ENCODE assay signal across 1 cellular context in the genomic region with DNA sequence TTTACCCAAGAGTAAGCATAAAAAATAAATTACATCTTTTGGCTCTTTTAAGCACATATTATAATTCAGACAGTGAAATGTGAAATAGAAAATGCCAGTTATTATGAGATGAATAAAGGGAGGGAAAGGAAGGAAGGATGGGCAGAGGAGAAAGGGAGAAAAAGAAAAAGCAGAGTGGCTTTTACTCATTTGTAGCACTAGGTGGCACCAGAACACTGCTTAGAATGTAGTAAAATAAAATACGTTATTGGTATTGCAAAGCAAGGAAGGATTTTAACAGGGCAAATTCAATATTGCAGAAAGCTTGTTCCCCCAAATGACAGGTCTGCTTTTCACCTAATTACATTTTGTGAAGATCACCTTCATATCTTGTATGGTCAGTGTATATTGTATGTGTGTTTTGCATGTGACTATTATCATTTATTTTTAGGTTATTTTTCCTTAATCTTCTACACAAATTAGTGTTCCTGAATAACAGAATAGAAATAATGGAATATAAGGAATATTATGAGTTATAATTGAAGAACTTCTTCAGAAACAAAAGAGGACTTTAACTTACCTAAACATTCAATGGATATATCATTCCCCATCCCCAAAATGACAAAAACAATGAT.
TF ChIP-seq lines count a peak whose summit lies in the region.

No MANE protein-coding gene starts in this region.

TF ChIP-seq in GM23338, 12 proteins besides CTCF, POLR2A, EP300 and RAD21 (continued from another document):
- TF ChIP-seq, protein P1, sequence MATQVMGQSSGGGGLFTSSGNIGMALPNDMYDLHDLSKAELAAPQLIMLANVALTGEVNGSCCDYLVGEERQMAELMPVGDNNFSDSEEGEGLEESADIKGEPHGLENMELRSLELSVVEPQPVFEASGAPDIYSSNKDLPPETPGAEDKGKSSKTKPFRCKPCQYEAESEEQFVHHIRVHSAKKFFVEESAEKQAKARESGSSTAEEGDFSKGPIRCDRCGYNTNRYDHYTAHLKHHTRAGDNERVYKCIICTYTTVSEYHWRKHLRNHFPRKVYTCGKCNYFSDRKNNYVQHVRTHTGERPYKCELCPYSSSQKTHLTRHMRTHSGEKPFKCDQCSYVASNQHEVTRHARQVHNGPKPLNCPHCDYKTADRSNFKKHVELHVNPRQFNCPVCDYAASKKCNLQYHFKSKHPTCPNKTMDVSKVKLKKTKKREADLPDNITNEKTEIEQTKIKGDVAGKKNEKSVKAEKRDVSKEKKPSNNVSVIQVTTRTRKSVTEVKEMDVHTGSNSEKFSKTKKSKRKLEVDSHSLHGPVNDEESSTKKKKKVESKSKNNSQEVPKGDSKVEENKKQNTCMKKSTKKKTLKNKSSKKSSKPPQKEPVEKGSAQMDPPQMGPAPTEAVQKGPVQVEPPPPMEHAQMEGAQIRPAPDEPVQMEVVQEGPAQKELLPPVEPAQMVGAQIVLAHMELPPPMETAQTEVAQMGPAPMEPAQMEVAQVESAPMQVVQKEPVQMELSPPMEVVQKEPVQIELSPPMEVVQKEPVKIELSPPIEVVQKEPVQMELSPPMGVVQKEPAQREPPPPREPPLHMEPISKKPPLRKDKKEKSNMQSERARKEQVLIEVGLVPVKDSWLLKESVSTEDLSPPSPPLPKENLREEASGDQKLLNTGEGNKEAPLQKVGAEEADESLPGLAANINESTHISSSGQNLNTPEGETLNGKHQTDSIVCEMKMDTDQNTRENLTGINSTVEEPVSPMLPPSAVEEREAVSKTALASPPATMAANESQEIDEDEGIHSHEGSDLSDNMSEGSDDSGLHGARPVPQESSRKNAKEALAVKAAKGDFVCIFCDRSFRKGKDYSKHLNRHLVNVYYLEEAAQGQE (IDR thresholded peaks at IDR 0.05; ENCODE audit: unreplicated experiment) = no peak
- TF ChIP-seq JUNB (IDR thresholded peaks at IDR 0.05; ENCODE audit: unreplicated experiment) (no peak), ZNF114 (CRISPR knock-in tag; IDR thresholded peaks at IDR 0.05) (no peak), EZH2phosphoT487 (IDR thresholded peaks at IDR 0.05; ENCODE audit: unreplicated experiment) (no peak), EZH2 (IDR thresholded peaks at IDR 0.05; ENCODE audit: low read depth, unreplicated experiment) (no peak), STAT1 (IDR thresholded peaks at IDR 0.05; ENCODE audit: unreplicated experiment) (no peak), NANOG (IDR thresholded peaks at IDR 0.05; ENCODE audit: borderline replicate concordance) (no peak), POLR2AphosphoS5 (IDR thresholded peaks at IDR 0.05; ENCODE audit: low read depth) (no peak), ZNF331 (CRISPR knock-in tag; IDR thresholded peaks at IDR 0.05; ENCODE audit: low read depth) (no peak), CREB1 (CRISPR knock-in tag; IDR thresholded peaks at IDR 0.05; ENCODE audit: low read depth) (no peak)
- TF ChIP-seq, protein P2, sequence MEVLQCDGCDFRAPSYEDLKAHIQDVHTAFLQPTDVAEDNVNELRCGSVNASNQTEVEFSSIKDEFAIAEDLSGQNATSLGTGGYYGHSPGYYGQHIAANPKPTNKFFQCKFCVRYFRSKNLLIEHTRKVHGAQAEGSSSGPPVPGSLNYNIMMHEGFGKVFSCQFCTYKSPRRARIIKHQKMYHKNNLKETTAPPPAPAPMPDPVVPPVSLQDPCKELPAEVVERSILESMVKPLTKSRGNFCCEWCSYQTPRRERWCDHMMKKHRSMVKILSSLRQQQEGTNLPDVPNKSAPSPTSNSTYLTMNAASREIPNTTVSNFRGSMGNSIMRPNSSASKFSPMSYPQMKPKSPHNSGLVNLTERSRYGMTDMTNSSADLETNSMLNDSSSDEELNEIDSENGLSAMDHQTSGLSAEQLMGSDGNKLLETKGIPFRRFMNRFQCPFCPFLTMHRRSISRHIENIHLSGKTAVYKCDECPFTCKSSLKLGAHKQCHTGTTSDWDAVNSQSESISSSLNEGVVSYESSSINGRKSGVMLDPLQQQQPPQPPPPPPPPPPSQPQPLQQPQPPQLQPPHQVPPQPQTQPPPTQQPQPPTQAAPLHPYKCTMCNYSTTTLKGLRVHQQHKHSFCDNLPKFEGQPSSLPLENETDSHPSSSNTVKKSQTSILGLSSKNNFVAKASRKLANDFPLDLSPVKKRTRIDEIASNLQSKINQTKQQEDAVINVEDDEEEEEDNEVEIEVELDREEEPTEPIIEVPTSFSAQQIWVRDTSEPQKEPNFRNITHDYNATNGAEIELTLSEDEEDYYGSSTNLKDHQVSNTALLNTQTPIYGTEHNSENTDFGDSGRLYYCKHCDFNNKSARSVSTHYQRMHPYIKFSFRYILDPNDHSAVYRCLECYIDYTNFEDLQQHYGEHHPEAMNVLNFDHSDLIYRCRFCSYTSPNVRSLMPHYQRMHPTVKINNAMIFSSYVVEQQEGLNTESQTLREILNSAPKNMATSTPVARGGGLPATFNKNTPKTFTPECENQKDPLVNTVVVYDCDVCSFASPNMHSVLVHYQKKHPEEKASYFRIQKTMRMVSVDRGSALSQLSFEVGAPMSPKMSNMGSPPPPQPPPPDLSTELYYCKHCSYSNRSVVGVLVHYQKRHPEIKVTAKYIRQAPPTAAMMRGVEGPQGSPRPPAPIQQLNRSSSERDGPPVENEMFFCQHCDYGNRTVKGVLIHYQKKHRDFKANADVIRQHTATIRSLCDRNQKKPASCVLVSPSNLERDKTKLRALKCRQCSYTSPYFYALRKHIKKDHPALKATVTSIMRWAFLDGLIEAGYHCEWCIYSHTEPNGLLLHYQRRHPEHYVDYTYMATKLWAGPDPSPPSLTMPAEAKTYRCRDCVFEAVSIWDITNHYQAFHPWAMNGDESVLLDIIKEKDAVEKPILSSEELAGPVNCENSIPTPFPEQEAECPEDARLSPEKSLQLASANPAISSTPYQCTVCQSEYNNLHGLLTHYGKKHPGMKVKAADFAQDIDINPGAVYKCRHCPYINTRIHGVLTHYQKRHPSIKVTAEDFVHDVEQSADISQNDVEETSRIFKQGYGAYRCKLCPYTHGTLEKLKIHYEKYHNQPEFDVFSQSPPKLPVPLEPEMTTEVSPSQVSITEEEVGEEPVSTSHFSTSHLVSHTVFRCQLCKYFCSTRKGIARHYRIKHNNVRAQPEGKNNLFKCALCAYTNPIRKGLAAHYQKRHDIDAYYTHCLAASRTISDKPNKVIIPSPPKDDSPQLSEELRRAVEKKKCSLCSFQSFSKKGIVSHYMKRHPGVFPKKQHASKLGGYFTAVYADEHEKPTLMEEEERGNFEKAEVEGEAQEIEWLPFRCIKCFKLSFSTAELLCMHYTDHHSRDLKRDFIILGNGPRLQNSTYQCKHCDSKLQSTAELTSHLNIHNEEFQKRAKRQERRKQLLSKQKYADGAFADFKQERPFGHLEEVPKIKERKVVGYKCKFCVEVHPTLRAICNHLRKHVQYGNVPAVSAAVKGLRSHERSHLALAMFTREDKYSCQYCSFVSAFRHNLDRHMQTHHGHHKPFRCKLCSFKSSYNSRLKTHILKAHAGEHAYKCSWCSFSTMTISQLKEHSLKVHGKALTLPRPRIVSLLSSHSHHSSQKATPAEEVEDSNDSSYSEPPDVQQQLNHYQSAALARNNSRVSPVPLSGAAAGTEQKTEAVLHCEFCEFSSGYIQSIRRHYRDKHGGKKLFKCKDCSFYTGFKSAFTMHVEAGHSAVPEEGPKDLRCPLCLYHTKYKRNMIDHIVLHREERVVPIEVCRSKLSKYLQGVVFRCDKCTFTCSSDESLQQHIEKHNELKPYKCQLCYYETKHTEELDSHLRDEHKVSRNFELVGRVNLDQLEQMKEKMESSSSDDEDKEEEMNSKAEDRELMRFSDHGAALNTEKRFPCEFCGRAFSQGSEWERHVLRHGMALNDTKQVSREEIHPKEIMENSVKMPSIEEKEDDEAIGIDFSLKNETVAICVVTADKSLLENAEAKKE (CRISPR knock-in tag; IDR thresholded peaks at IDR 0.05) = no peak
